ENCODE assay signal across 11 cellular contexts in the genomic region with DNA sequence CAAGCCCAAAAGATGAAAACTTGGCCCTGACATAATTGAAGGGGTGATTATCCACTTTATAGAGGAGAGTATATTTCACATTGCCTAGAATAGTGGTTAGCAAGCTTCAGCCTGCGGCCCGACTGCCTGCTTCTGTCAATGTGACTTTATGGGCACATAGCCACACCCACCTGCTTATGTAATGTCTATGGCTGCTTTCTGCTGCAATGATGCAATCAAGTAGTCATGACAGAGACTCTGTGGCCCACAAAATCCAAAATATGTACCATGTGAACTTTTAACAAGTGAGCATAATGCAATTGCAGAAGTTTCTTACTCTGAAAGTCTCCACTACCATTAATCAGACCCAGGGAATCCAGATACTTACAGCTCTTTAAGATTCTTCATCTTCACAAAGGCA.
A peak's percentile ranks its signal among the peaks of the same experiment; 100 is the strongest.
DNase-seq lines count a peak whose midpoint lies in the region; ATAC-seq and TF ChIP-seq lines count a peak whose summit lies in the region.
"Had no signal": no experiment of that assay in that cellular context is flagged by ENCODE, and none has a peak within 500 bp of the region (broad histone marks: within the 10 kb centered on the region; RNA-seq: fewer than 3 reads in every experiment).

No MANE protein-coding gene starts in this region.

- POLR2A ChIA-PET in activated CD4-positive, alpha-beta memory T cell treated with anti-CD3 and anti-CD28 coated beads for 36 hours (lab: Charles Lee), result interaction anchor here (1.0 kb wide), 1 partner anchor 99 kb away, joined by 5 read pairs; no protein-coding TSS in a partner anchor
- POLR2A ChIA-PET in activated CD4-positive, alpha-beta memory T cell treated with anti-CD3 and anti-CD28 coated beads, Interleukin-2, amount 10 ng/mL, durations not matched to agents 7 days and 5 days (lab: Charles Lee), result interaction anchor here (1.1 kb wide), 1 partner anchor 10 kb away, joined by 3 read pairs; no protein-coding TSS in a partner anchor

- peak overlapping the region; percentile 47 for H3K27ac Mint-ChIP-seq in activated CD4-positive, alpha-beta memory T cell treated with anti-CD3 and anti-CD28 coated beads for 36 hours
- no peak overlapping the region for H3K27ac Mint-ChIP-seq in activated CD4-positive, alpha-beta memory T cell treated with anti-CD3 and anti-CD28 coated beads, Interleukin-2, amount 10 ng/mL, durations not matched to agents 7 days and 5 days
- H3K27ac Mint-ChIP-seq: activated naive CD8-positive, alpha-beta T cell treated with anti-CD3 and anti-CD28 coated beads for 36 hours had no signal

- peak overlapping the region; percentile 30 for H3K27ac ChIP-seq in substantia nigra (ENCODE audit: low read depth, low read length, poor library complexity, severe bottlenecking)

- CTCF ChIA-PET in activated CD4-positive, alpha-beta memory T cell treated with anti-CD3 and anti-CD28 coated beads for 36 hours (lab: Charles Lee), result interaction anchor here (1.0 to 1.5 kb wide), 3 partner anchors 10 to 425 kb away, joined by 3 to 7 read pairs (median 4); no protein-coding TSS in a partner anchor
- CTCF ChIA-PET in activated CD4-positive, alpha-beta memory T cell treated with anti-CD3 and anti-CD28 coated beads, Interleukin-2, amount 10 ng/mL, durations not matched to agents 7 days and 5 days (lab: Charles Lee), result interaction anchor here (1.6 kb wide), 1 partner anchor 20 kb away, joined by 5 read pairs; no protein-coding TSS in a partner anchor

- H3K9me3 Mint-ChIP-seq in activated CD4-positive, alpha-beta memory T cell treated with anti-CD3 and anti-CD28 coated beads for 36 hours, result no peaks in the 10 kb centered on the region
- H3K9me3 Mint-ChIP-seq in activated CD4-positive, alpha-beta memory T cell treated with anti-CD3 and anti-CD28 coated beads, Interleukin-2, amount 10 ng/mL, durations not matched to agents 7 days and 5 days, result no peaks in the 10 kb centered on the region
- H3K9me3 Mint-ChIP-seq: activated naive CD8-positive, alpha-beta T cell treated with anti-CD3 and anti-CD28 coated beads for 36 hours had no signal

- DNase-seq in activated CD4-positive, alpha-beta memory T cell treated with anti-CD3 and anti-CD28 coated beads for 36 hours, result no peak
- no peak for DNase-seq in activated CD4-positive, alpha-beta memory T cell treated with anti-CD3 and anti-CD28 coated beads, Interleukin-2, amount 10 ng/mL, durations not matched to agents 7 days and 5 days
- DNase-seq in SW480 (ENCODE audit: low spot score), result peak; percentile 9
- DNase-seq in fibroblast of villous mesenchyme (ENCODE audit: low read depth), result peak; percentile 92
- peak in 1 of 49 donors; percentile 35 for DNase-seq in substantia nigra (lab: John Stamatoyannopoulos, UW)
- no peak for DNase-seq in Kasumi-1 (lab: John Stamatoyannopoulos, UW)
- no peak for DNase-seq in stimulated activated CD4-positive, alpha-beta T cell treated with anti-CD3 and anti-CD28 coated beads, Interleukin-4, amount 100 ng/mL, for 4 hours
- DNase-seq: activated naive CD8-positive, alpha-beta T cell treated with anti-CD3 and anti-CD28 coated beads for 36 hours; NCI-H187 had no signal

- peaks cover 26% of the 10 kb centered on the region for H3K4me1 Mint-ChIP-seq in activated CD4-positive, alpha-beta memory T cell treated with anti-CD3 and anti-CD28 coated beads for 36 hours (ENCODE audit: low read depth)
- peaks cover 25% of the 10 kb centered on the region for H3K4me1 Mint-ChIP-seq in activated CD4-positive, alpha-beta memory T cell treated with anti-CD3 and anti-CD28 coated beads, Interleukin-2, amount 10 ng/mL, durations not matched to agents 7 days and 5 days

- no peak for TF ChIP-seq CTCF in fibroblast of villous mesenchyme (IDR thresholded peaks at IDR 0.05; ENCODE audit: insufficient read depth, low read depth, low read length)

- no peak overlapping the region for H3K4me3 ChIP-seq in fibroblast of villous mesenchyme (ENCODE audit: low read depth, low read length)
- H3K4me3 ChIP-seq: left lung had no signal

- H3K27me3 Mint-ChIP-seq in activated CD4-positive, alpha-beta memory T cell treated with anti-CD3 and anti-CD28 coated beads for 36 hours, result no peaks in the 10 kb centered on the region
- no peaks in the 10 kb centered on the region for H3K27me3 Mint-ChIP-seq in activated CD4-positive, alpha-beta memory T cell treated with anti-CD3 and anti-CD28 coated beads, Interleukin-2, amount 10 ng/mL, durations not matched to agents 7 days and 5 days
- H3K27me3 Mint-ChIP-seq: activated naive CD8-positive, alpha-beta T cell treated with anti-CD3 and anti-CD28 coated beads for 36 hours had no signal

- ATAC-seq in HG02763 (IDR thresholded peaks at IDR 0.05; ENCODE audit: unreplicated experiment), result no peak
- ATAC-seq: left lung had no signal

- H3K36me3 Mint-ChIP-seq in activated CD4-positive, alpha-beta memory T cell treated with anti-CD3 and anti-CD28 coated beads for 36 hours, result peaks cover 31% of the 10 kb centered on the region
- peaks cover 40% of the 10 kb centered on the region for H3K36me3 Mint-ChIP-seq in activated CD4-positive, alpha-beta memory T cell treated with anti-CD3 and anti-CD28 coated beads, Interleukin-2, amount 10 ng/mL, durations not matched to agents 7 days and 5 days (ENCODE audit: low read depth)

- intact Hi-C loops in activated CD4-positive, alpha-beta memory T cell treated with anti-CD3 and anti-CD28 coated beads for 36 hours (cut with micrococcal nuclease), result no loop called here

- no peak overlapping the region for H3K4me3 Mint-ChIP-seq in activated CD4-positive, alpha-beta memory T cell treated with anti-CD3 and anti-CD28 coated beads for 36 hours
- no peak overlapping the region for H3K4me3 Mint-ChIP-seq in activated CD4-positive, alpha-beta memory T cell treated with anti-CD3 and anti-CD28 coated beads, Interleukin-2, amount 10 ng/mL, durations not matched to agents 7 days and 5 days
- H3K4me3 Mint-ChIP-seq: activated naive CD8-positive, alpha-beta T cell treated with anti-CD3 and anti-CD28 coated beads for 36 hours had no signal

Comparison
In these comparisons a context has a peak if more than half of its experiments do, and no peak if none do; other contexts are left out.
1. DNase-seq: peak in SW480 (single experiment) and fibroblast of villous mesenchyme (single experiment); none in activated CD4-positive, alpha-beta memory T cell treated with anti-CD3 and anti-CD28 coated beads for 36 hours (single experiment), activated CD4-positive, alpha-beta memory T cell treated with anti-CD3 and anti-CD28 coated beads, Interleukin-2, amount 10 ng/mL, durations not matched to agents 7 days and 5 days (single experiment), Kasumi-1 (0 of 2) and stimulated activated CD4-positive, alpha-beta T cell treated with anti-CD3 and anti-CD28 coated beads, Interleukin-4, amount 100 ng/mL, for 4 hours (0 of 2).